Comparison of ENCODE assay signal across 1 cellular context in the genomic region with DNA sequence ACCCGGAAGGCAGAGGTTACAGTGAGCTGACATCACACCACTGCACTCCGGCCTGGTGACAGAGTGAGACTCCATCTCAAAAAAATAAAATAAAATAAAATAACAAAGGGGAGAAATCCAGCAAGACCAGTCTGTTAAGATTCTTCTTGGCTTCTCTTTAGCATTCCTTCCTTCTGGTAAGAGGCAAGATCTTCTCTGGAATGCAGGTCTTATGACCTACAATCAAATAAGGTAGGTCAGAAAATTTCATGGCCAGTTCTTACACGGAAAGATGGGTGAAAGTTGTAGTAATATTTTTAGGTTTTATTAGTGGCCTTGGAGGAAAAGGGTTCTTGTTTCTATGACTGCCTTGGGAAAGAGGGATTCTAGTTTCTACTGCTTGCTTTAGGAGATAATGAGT.
TF ChIP-seq lines count a peak whose summit lies in the region.

No MANE protein-coding gene starts in this region.

TF ChIP-seq in GM23338, 12 proteins besides CTCF, POLR2A, EP300 and RAD21 (continued from another document):
- TF ChIP-seq, protein P1, sequence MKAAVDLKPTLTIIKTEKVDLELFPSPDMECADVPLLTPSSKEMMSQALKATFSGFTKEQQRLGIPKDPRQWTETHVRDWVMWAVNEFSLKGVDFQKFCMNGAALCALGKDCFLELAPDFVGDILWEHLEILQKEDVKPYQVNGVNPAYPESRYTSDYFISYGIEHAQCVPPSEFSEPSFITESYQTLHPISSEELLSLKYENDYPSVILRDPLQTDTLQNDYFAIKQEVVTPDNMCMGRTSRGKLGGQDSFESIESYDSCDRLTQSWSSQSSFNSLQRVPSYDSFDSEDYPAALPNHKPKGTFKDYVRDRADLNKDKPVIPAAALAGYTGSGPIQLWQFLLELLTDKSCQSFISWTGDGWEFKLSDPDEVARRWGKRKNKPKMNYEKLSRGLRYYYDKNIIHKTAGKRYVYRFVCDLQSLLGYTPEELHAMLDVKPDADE (IDR thresholded peaks at IDR 0.05), result no peak
- TF ChIP-seq EZH2 (IDR thresholded peaks at IDR 0.05; ENCODE audit: low read depth, unreplicated experiment), result no peak
